19 cellular contexts compared by ENCODE assay signal in the genomic region with DNA sequence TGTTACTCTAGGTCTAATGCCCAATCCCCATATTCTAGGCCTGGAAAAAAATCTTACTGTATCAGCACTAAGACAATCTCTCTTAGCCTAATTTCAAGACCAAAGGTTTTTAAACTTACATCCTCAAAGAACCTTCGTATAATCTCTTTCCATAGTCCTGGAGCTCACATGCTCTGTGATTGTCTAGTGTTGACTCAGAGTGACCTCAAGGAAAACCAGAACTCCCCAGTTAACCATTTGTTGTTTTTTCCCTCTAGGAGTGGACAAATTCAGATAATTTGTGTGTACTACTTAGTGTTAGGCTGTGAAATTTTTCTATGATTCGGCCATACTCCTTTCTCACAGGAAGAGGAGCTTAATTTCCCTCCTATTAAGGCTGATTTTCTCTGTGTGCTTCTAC.
"Had no signal": no experiment of that assay in that cellular context is flagged by ENCODE, and none has a peak within 500 bp of the region (broad histone marks: within the 10 kb centered on the region; RNA-seq: fewer than 3 reads in every experiment).

No MANE protein-coding gene starts in this region.

- H3K4me3 ChIP-seq: adrenal gland, left ventricle myocardium inferior, neural progenitor cell, right atrium auricular region, tibial nerve had no signal

- H3K9ac ChIP-seq: neural progenitor cell had no signal

- H3K9me3 Mint-ChIP-seq: activated T-helper 1 cell treated with anti-CD3 and anti-CD28 coated beads, Interleukin-12 subunit alpha, Interleukin-12 subunit beta, Interleukin-2, Interleukin-4 antibody, amounts not matched to agents 30 ng/mL and 10 ng/mL and 1 ng/mL, durations not matched to agents 14 hours and 24 hours and 36 hours; memory B cell; T-helper 1 cell treated with Interleukin-12 subunit alpha and Interleukin-12 subunit beta and Interleukin-4 antibody, amounts not matched to agents 30 μg/mL and 1 μg/mL, for 36 hours had no signal

- H3K4me2 ChIP-seq: neural progenitor cell had no signal

- H3K27ac Mint-ChIP-seq: activated naive CD4-positive, alpha-beta T cell treated with anti-CD3 and anti-CD28 coated beads, Interleukin-2, amount 50 U/mL, for 72 hours; activated T-helper 1 cell treated with anti-CD3 and anti-CD28 coated beads, Interleukin-12 subunit alpha, Interleukin-12 subunit beta, Interleukin-2, Interleukin-4 antibody, amounts not matched to agents 30 ng/mL and 10 ng/mL and 1 ng/mL, durations not matched to agents 14 hours and 24 hours and 36 hours; memory B cell; naive thymus-derived CD4-positive, alpha-beta T cell; neural progenitor cell; progenitor cell of endocrine pancreas; T-helper 1 cell treated with Interleukin-12 subunit alpha and Interleukin-12 subunit beta and Interleukin-4 antibody, amounts not matched to agents 30 μg/mL and 1 μg/mL, for 36 hours had no signal

- H3K4me1 Mint-ChIP-seq: memory B cell; naive thymus-derived CD4-positive, alpha-beta T cell had no signal

- H3K27me3 ChIP-seq: adrenal gland, foreskin keratinocyte, neural progenitor cell, right atrium auricular region, tibial nerve had no signal

- DNase-seq: activated CD4-positive, alpha-beta T cell treated with anti-CD3 and anti-CD28 coated beads, Interleukin-2, amount 50 U/mL, for 48 hours; activated gamma-delta T cell treated with Interleukin-2 at 50 U/mL for 16 hours; adrenal gland; dermis blood vessel endothelial cell; effector memory CD4-positive, alpha-beta T cell; foreskin keratinocyte; kidney; left ventricle myocardium inferior; naive thymus-derived CD4-positive, alpha-beta T cell; stimulated activated CD4-positive, alpha-beta T cell treated with anti-CD3 and anti-CD28 coated beads, Interleukin-2, amount 100 ng/mL, for 24 hours; stimulated activated naive CD4-positive, alpha-beta T cell treated with Interleukin-2 at 50 U/mL for 16 hours had no signal

- H3K36me3 ChIP-seq: adrenal gland, left ventricle myocardium inferior, neural progenitor cell, right atrium auricular region, tibial nerve had no signal

- H2AFZ ChIP-seq: neural progenitor cell had no signal

- H3K27me3 Mint-ChIP-seq: progenitor cell of endocrine pancreas had no signal

- H3K9me3 ChIP-seq: adrenal gland had no signal

- H3K4me1 ChIP-seq: adrenal gland, left ventricle myocardium inferior, neural progenitor cell, right atrium auricular region had no signal

- H3K27ac ChIP-seq: adrenal gland, foreskin keratinocyte, left ventricle myocardium inferior, neural progenitor cell, right atrium auricular region, tibial nerve had no signal

- H3K36me3 Mint-ChIP-seq: activated naive CD4-positive, alpha-beta T cell treated with anti-CD3 and anti-CD28 coated beads, Interleukin-2, amount 50 U/mL, for 72 hours; memory B cell; naive thymus-derived CD4-positive, alpha-beta T cell; neural progenitor cell had no signal

- H3K4me3 Mint-ChIP-seq: activated T-helper 1 cell treated with anti-CD3 and anti-CD28 coated beads, Interleukin-12 subunit alpha, Interleukin-12 subunit beta, Interleukin-2, Interleukin-4 antibody, amounts not matched to agents 30 ng/mL and 10 ng/mL and 1 ng/mL, durations not matched to agents 14 hours and 24 hours and 36 hours; memory B cell; naive thymus-derived CD4-positive, alpha-beta T cell; neural progenitor cell; T-helper 1 cell treated with Interleukin-12 subunit alpha and Interleukin-12 subunit beta and Interleukin-4 antibody, amounts not matched to agents 30 μg/mL and 1 μg/mL, for 36 hours had no signal
